ENCODE assay signal across 25 cellular contexts in the genomic region with DNA sequence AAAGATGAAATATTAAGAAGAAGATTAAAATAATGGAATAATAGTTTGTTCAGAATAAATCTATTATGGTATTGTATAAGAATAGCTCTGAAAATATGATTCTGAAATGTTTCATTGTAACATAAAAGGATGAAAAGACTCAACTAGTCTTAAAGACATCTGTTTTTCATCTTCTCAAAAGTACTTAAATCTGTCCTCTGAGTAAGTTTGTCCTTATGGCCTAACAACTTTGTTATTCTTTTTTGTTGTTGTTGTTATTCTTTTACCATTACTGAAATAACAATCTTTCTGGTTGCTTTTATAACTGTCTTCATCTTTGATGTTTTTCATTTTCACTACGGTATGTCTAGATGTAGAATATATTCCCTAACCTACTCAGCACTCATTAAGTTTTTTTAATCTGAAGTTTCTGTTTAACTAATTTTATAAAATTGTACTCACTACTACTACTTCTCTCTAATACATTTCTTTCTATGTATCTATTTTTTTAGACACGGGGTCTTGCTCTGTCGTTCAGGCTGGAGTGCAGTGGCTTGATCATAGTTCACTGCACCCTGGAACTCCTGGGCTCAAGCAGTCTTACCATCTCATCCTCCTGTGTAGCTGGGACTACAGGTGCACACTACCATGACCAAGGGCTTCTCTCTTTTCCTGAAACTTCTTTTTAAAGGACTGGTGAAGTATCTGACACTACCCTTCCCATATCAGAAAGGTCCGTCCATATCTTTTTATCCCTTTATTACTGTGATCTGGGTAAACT.
"Had no signal": no experiment of that assay in that cellular context is flagged by ENCODE, and none has a peak within 500 bp of the region (broad histone marks: within the 10 kb centered on the region; RNA-seq: fewer than 3 reads in every experiment).

No MANE protein-coding gene starts in this region.

- FAIRE-seq: astrocyte, TTC549, urothelium cell line had no signal

- H3K36me3 ChIP-seq: brain microvascular endothelial cell, gastrocnemius medialis, right lobe of liver had no signal

- H3K27me3 ChIP-seq: brain microvascular endothelial cell, gastrocnemius medialis, right lobe of liver had no signal

- H3K4me3 ChIP-seq: gastrocnemius medialis, left ventricle myocardium inferior, right lobe of liver, skin epidermis had no signal

- H3K9me3 ChIP-seq: gastrocnemius medialis, left ventricle myocardium inferior, right lobe of liver had no signal

- H3K4me1 ChIP-seq: gastrocnemius medialis, left ventricle myocardium inferior, right lobe of liver had no signal

- ATAC-seq: esophagus mucosa; gastrocnemius medialis; right lobe of liver; stimulated activated effector memory CD8-positive, alpha-beta T cell treated with anti-CD3 and anti-CD28 coated beads, Interleukin-12 subunit alpha, Interleukin-12 subunit beta, amount 100 ng/mL, for 72 hours had no signal

- H3K27ac ChIP-seq: brain microvascular endothelial cell, gastrocnemius medialis, left ventricle myocardium inferior, right lobe of liver, skin epidermis, VCaP had no signal

- DNase-seq: activated CD4-positive, alpha-beta memory T cell treated with anti-CD3 and anti-CD28 coated beads, Interleukin-2, amount 10 ng/mL, durations not matched to agents 7 days and 5 days; activated CD4-positive, alpha-beta T cell treated with anti-CD3 and anti-CD28 coated beads, Interleukin-2, amount 10 ng/mL, durations not matched to agents 24 days and 14 days; activated CD8-positive, alpha-beta memory T cell treated with anti-CD3 and anti-CD28 coated beads, Interleukin-2, amount 50 U/mL, for 48 hours; activated gamma-delta T cell; activated naive CD4-positive, alpha-beta T cell treated with anti-CD3 and anti-CD28 coated beads, Interleukin-2, amount 10 ng/mL, durations not matched to agents 7 days and 5 days; activated naive CD8-positive, alpha-beta T cell treated with anti-CD3 and anti-CD28 coated beads, Interleukin-2, amount 10 ng/mL, durations not matched to agents 7 days and 5 days; activated T-cell treated with anti-CD3 and anti-CD28 coated beads, Interleukin-2, amount 50 U/mL, for 24 hours; amniotic stem cell; brain microvascular endothelial cell; caudate nucleus; gastrocnemius medialis; glutamatergic neuron; islet precursor cell; left ventricle myocardium inferior; right lobe of liver; stimulated activated CD4-positive, alpha-beta T cell treated with anti-CD3 and anti-CD28 coated beads, Interleukin-4, amount 100 ng/mL, for 24 hours; T-helper 9 cell; trophoblast cell had no signal
